16 cellular contexts compared by ENCODE assay signal in genomic region chr5:80101993-80102392, GRCh38.
DNase-seq lines count a peak whose midpoint lies in the region; ATAC-seq, FAIRE-seq and TF ChIP-seq lines count a peak whose summit lies in the region.
"Had no signal": no experiment of that assay in that cellular context is flagged by ENCODE, and none has a peak within 500 bp of the region (broad histone marks: within the 10 kb centered on the region; RNA-seq: fewer than 3 reads in every experiment).

No MANE protein-coding gene starts in this region.

- H3K36me3 ChIP-seq in H1 (ENCODE audit: control insufficient read depth in 2 of 4, insufficient read depth in 4 of 4, low read length in 3 of 4) = no peaks in the 10 kb centered on the region
- H3K36me3 ChIP-seq in Peyer's patch = no peaks in the 10 kb centered on the region

- CTCF ChIA-PET in H1 (lab: Charles Lee; ENCODE audit: partially characterized antibody) = interaction anchor here (1.8 to 2.6 kb wide), 2 partner anchors 11 to 18 kb away, joined by 5 to 18 read pairs; no protein-coding TSS in a partner anchor

- H3K18ac ChIP-seq in H1 (ENCODE audit: extremely low read depth, low read length) = no peak overlapping the region

- H3K4ac ChIP-seq in H1 (replicated peaks; ENCODE audit: insufficient read length, low read depth, low read length) = peak overlapping the region; percentile 63

- TF ChIP-seq RAD21 in H1 (IDR thresholded peaks at IDR 0.05 in 1 of 2, conservative IDR thresholded peaks at IDR 0.05 in 1 of 2; ENCODE audit: low read depth in 2 of 2, low read length in 2 of 2) = no peak

- no peak overlapping the region for H2BK12ac ChIP-seq in H1 (ENCODE audit: low read depth, low read length)

- H3K27me3 ChIP-seq in H1 (replicated peaks in 1 of 4; ENCODE audit: control insufficient read depth in 3 of 4, extremely low read depth in 1 of 4, insufficient read depth in 3 of 4, low read length in 3 of 4) (no peaks in the 10 kb centered on the region), Peyer's patch (no peaks in the 10 kb centered on the region)

- H3K23ac ChIP-seq in H1 (ENCODE audit: insufficient read length) = no peak overlapping the region

- H3K9me3 ChIP-seq in H1 (ENCODE audit: insufficient read depth in 2 of 2, low read depth in 1 of 2, low read length in 1 of 2) = no peaks in the 10 kb centered on the region
- no peaks in the 10 kb centered on the region for H3K9me3 ChIP-seq in Peyer's patch

- peaks cover 4 to 11% (median 6%) of the 10 kb centered on the region in 4 experiments for H3K4me1 ChIP-seq in H1 (replicated peaks in 1 of 4; ENCODE audit: control insufficient read depth in 3 of 4, insufficient read depth in 4 of 4, low read length in 3 of 4)
- no peaks in the 10 kb centered on the region for H3K4me1 ChIP-seq in Peyer's patch

- H2BK15ac ChIP-seq in H1 (ENCODE audit: low read length) = no peak overlapping the region; the same call in 1 of the 2 replicates

- no peak overlapping the region for H3K9ac ChIP-seq in H1 (replicated peaks in 1 of 4; ENCODE audit: extremely low read depth in 1 of 4, low read depth in 3 of 4, low read length in 3 of 4)

- ATAC-seq in GM18858 (IDR thresholded peaks at IDR 0.05; ENCODE audit: unreplicated experiment) (peak; percentile 68), GM19467 (IDR thresholded peaks at IDR 0.05; ENCODE audit: unreplicated experiment) (peak; percentile 64), HG03066 (IDR thresholded peaks at IDR 0.05; ENCODE audit: low read depth, unreplicated experiment) (peak; percentile 73), GM19023 (IDR thresholded peaks at IDR 0.05; ENCODE audit: unreplicated experiment) (no peak), HG02571 (IDR thresholded peaks at IDR 0.05; ENCODE audit: unreplicated experiment) (no peak)

- no peak overlapping the region for H4K8ac ChIP-seq in H1 (ENCODE audit: extremely low read depth, insufficient read depth, low read length)

- H3K4me3 ChIP-seq in H1 (ENCODE audit: extremely low read depth in 1 of 4, insufficient read depth in 2 of 4, low read depth in 3 of 4, low read length in 4 of 4) (no peak overlapping the region), Peyer's patch (no peak overlapping the region)
- H3K4me3 ChIP-seq: PC-9 had no signal

- H3K56ac ChIP-seq in H1 (replicated peaks; ENCODE audit: insufficient read length, low read depth, low read length) = no peak overlapping the region

- H4K5ac ChIP-seq in H1 (ENCODE audit: insufficient read length, low read depth, low read length) = no peak overlapping the region

- peak overlapping the region; percentile 5 for H2BK120ac ChIP-seq in H1 (replicated peaks; ENCODE audit: low read depth, low read length)

- POLR2A ChIA-PET in H1 (lab: Charles Lee; ENCODE audit: partially characterized antibody) = interaction anchor here (1.2 kb wide), 1 partner anchor 39 kb away, joined by 4 read pairs; no protein-coding TSS in a partner anchor

- no peaks in the 10 kb centered on the region for H3K79me2 ChIP-seq in H1 (ENCODE audit: control insufficient read depth in 1 of 2, insufficient read depth in 2 of 2, low read length in 2 of 2)

- no peak for TF ChIP-seq EP300 in H1 (IDR thresholded peaks at IDR 0.05; ENCODE audit: borderline replicate concordance in 1 of 2, low read depth in 2 of 2, low read length in 2 of 2)

- no peak overlapping the region for H4K91ac ChIP-seq in H1 (replicated peaks; ENCODE audit: insufficient read length, low read length)

- H3K14ac ChIP-seq in H1 (ENCODE audit: insufficient read length) = no peak overlapping the region

- H3K27ac ChIP-seq in H1 (ENCODE audit: low read depth, low read length) (no peak overlapping the region), Peyer's patch (no peak overlapping the region)
- H3K27ac ChIP-seq: PC-9 had no signal

- DNase-seq in H1 (ENCODE audit: low read depth in 1 of 2, low spot score in 2 of 2) = no peak
- DNase-seq in NCI-H146 (lab: John Stamatoyannopoulos, UW) = no peak
- no peak for DNase-seq in Peyer's patch
- DNase-seq: DMS 273 treated with DMSO at 0.1 percent for 48 hours, KBM-7, NCI-H1092 treated with DMSO at 0.1 percent for 48 hours, NCI-H187 treated with DMSO at 0.1 percent for 48 hours, NCI-H2171, NCI-H446 treated with DMSO at 0.1 percent for 48 hours, NCI-H774, PC-9 had no signal

- no peak overlapping the region for H2AFZ ChIP-seq in H1 (ENCODE audit: low read length)
- H2AFZ ChIP-seq: PC-9 had no signal

- no peak for TF ChIP-seq POLR2A in H1 (IDR thresholded peaks at IDR 0.05; ENCODE audit: control extremely low read depth in 1 of 2, low read depth in 2 of 2, low read length in 2 of 2)
- TF ChIP-seq POLR2A in Peyer's patch (IDR thresholded peaks at IDR 0.05) = no peak

- no peaks in the 10 kb centered on the region for H3K79me1 ChIP-seq in H1 (ENCODE audit: low read depth, low read length)

- TF ChIP-seq CTCF in H1 (IDR thresholded peaks at IDR 0.05; ENCODE audit: control extremely low read depth in 1 of 3, insufficient read depth in 1 of 3, low read depth in 1 of 3, low read length in 3 of 3) (no peak), Peyer's patch (IDR thresholded peaks at IDR 0.05) (no peak)

- H4K20me1 ChIP-seq in H1 (replicated peaks in 1 of 2; ENCODE audit: control insufficient read depth in 1 of 2, insufficient read depth in 2 of 2, low read length in 2 of 2) = no peaks in the 10 kb centered on the region

- H2AK5ac ChIP-seq in H1 (ENCODE audit: low read depth, low read length) = no peak overlapping the region

- no peak for FAIRE-seq in H1 (lab: Jason Lieb, UNC)

- H2BK20ac ChIP-seq in H1 (ENCODE audit: low read length) = no peak overlapping the region; the same call in 1 of the 2 replicates

- H2BK5ac ChIP-seq in H1 (ENCODE audit: low read depth, low read length) = no peak overlapping the region

- H3K4me2 ChIP-seq in H1 (ENCODE audit: insufficient read depth in 1 of 2, low read depth in 2 of 2, low read length in 2 of 2) = no peak overlapping the region
- H3K4me2 ChIP-seq: PC-9 had no signal

- H3K23me2 ChIP-seq in H1 (ENCODE audit: low read depth, low read length) = no peaks in the 10 kb centered on the region

TF ChIP-seq in H1, 55 proteins besides CTCF, POLR2A, EP300 and RAD21:
- TF ChIP-seq GABPA (IDR thresholded peaks at IDR 0.05; ENCODE audit: borderline replicate concordance, insufficient read depth, low read length) (no peak), PHF8 (conservative IDR thresholded peaks at IDR 0.05; ENCODE audit: low read depth, low read length) (no peak), CBX5 (IDR thresholded peaks at IDR 0.05; ENCODE audit: low read depth, low read length) (no peak), CREB1 (IDR thresholded peaks at IDR 0.05) (no peak), CBX8 (IDR thresholded peaks at IDR 0.05; ENCODE audit: borderline replicate concordance, low read depth, low read length) (no peak), E2F6 (IDR thresholded peaks at IDR 0.05) (no peak)

Comparison
In these comparisons a context has a peak if more than half of its experiments do, and no peak if none do; other contexts are left out.
1. ATAC-seq: peak in GM18858 (single experiment), GM19467 (single experiment) and HG03066 (single experiment); none in GM19023 (single experiment) and HG02571 (single experiment).